Comparison of ENCODE assay signal across 27 cellular contexts in the genomic region with DNA sequence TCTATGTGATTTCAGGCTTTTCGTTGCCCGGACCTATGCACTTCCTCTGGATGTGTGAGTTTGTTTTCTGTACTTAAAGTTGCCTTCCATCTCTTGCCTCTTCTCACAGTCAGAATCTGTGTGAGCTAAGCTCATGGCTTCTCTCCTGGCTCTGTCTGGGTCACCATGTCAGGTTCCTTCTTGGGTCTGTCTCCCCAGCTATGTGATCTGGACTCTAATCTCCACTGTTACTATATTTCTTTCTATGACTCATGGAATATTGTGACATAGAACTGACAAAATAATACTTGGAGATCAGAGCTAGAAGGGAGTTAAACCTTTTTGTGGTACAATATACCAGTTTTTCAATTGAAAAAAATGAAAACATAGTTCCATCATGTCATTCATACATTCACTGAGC.
DNase-seq lines count a peak whose midpoint lies in the region; ATAC-seq and TF ChIP-seq lines count a peak whose summit lies in the region.
"Had no signal": no experiment of that assay in that cellular context is flagged by ENCODE, and none has a peak within 500 bp of the region (broad histone marks: within the 10 kb centered on the region; RNA-seq: fewer than 3 reads in every experiment).

No MANE protein-coding gene starts in this region.

- H3K27ac ChIP-seq in Karpas-422 (ENCODE audit: low read length) = no peak overlapping the region
- H3K27ac ChIP-seq: coronary artery, foreskin keratinocyte had no signal

- no peak overlapping the region for H3K4me3 Mint-ChIP-seq in HFFc6
- H3K4me3 Mint-ChIP-seq: activated CD4-positive, alpha-beta T cell treated with anti-CD3 and anti-CD28 coated beads for 36 hours; activated naive CD8-positive, alpha-beta T cell; activated T-helper 17 cell treated with anti-CD3 and anti-CD28 coated beads, Interleukin-2, amount 50 U/mL, for 72 hours; endodermal cell; T-cell had no signal

- H3K27me3 Mint-ChIP-seq in HFFc6 (ENCODE audit: insufficient read depth) = no peaks in the 10 kb centered on the region; the same call in 1 of the 2 replicates

- H3K9ac ChIP-seq in Karpas-422 (ENCODE audit: low read length) = no peak overlapping the region

- no peaks in the 10 kb centered on the region for H3K36me3 ChIP-seq in Karpas-422 (ENCODE audit: insufficient read depth, low read length)
- H3K36me3 ChIP-seq: HAP-1 had no signal

- H3K4me1 Mint-ChIP-seq in HFFc6 (ENCODE audit: low read depth) = peaks cover 82% of the 10 kb centered on the region
- H3K4me1 Mint-ChIP-seq: endodermal cell had no signal

- H4K20me1 ChIP-seq in Karpas-422 (ENCODE audit: insufficient read depth, low read depth, low read length) = no peaks in the 10 kb centered on the region

- TF ChIP-seq CTCF in AG10803 (conservative IDR thresholded peaks at IDR 0.05; ENCODE audit: low read length) (no peak), HFFc6 (IDR thresholded peaks at IDR 0.05) (no peak), astrocyte of the spinal cord (IDR thresholded peaks at IDR 0.05; ENCODE audit: low read depth, low read length) (no peak), fibroblast of the aortic adventitia (IDR thresholded peaks at IDR 0.05; ENCODE audit: insufficient read depth, low read length) (no peak)

- H3K4me1 ChIP-seq in Karpas-422 (ENCODE audit: low read length) = no peaks in the 10 kb centered on the region

- no peaks in the 10 kb centered on the region for H3K27me3 ChIP-seq in Karpas-422 (ENCODE audit: low read length)
- H3K27me3 ChIP-seq: foreskin keratinocyte had no signal

- ATAC-seq in GM19395 (IDR thresholded peaks at IDR 0.05; ENCODE audit: unreplicated experiment) = no peak
- ATAC-seq: activated CD4-positive, alpha-beta T cell treated with anti-CD3 and anti-CD28 coated beads for 36 hours; activated T-helper 17 cell treated with anti-CD3 and anti-CD28 coated beads, Interleukin-2, amount 50 U/mL, for 72 hours; foreskin keratinocyte; mucosa of descending colon; PC-3; T-cell had no signal

- H3K4me2 ChIP-seq in Karpas-422 (ENCODE audit: low read depth, low read length, poor library complexity, severe bottlenecking) = no peak overlapping the region

- in situ Hi-C loops in astrocyte of the spinal cord (cut with HindIII; ENCODE audit: low sequenced_read_pairs) = no loop called here

- H2AFZ ChIP-seq in Karpas-422 (ENCODE audit: low read length) = no peak overlapping the region

- DNase-seq in AG10803 (ENCODE audit: low read depth) (peak; percentile 46), HFFc6 (peak; percentile 17), astrocyte of the spinal cord (ENCODE audit: low read depth, low spot score) (peak; percentile 40), fibroblast of the aortic adventitia (ENCODE audit: low read depth) (peak; percentile 70), activated T-cell treated with anti-CD3 and anti-CD28 coated beads for 4 hours (no peak), HPDE6-E6E7 (ENCODE audit: extremely low spot score) (no peak), Karpas-422 (no peak)
- DNase-seq: activated CD4-positive, alpha-beta T cell treated with anti-CD3 and anti-CD28 coated beads for 36 hours; C1 segment of cervical spinal cord; Calu3; endodermal cell; foreskin keratinocyte; hippocampal formation; KBM-7; mucosa of descending colon; NCI-H1105 treated with DMSO at 0.1 percent for 48 hours; NCI-H2029 treated with DMSO at 0.1 percent for 48 hours; NCI-H345; NCI-H774; PC-3; SIG-M5; T-cell had no signal

- peaks cover 6% of the 10 kb centered on the region; the same call in 1 of the 2 replicates for H3K36me3 Mint-ChIP-seq in HFFc6 (ENCODE audit: low read depth)
- H3K36me3 Mint-ChIP-seq: T-cell had no signal

- H3K9me3 Mint-ChIP-seq in HFFc6 = no peaks in the 10 kb centered on the region
- H3K9me3 Mint-ChIP-seq: activated T-helper 17 cell treated with anti-CD3 and anti-CD28 coated beads, Interleukin-2, amount 50 U/mL, for 72 hours; endodermal cell had no signal

- 0 out of 2 replicates have a peak, but pooled peaks cover 9% of the 10 kb centered on the region for H3K9me2 ChIP-seq in Karpas-422 (replicated peaks; ENCODE audit: insufficient read depth, low read length)

- no peak overlapping the region for H3K4me3 ChIP-seq in AG10803 (ENCODE audit: low read length)
- no peak overlapping the region for H3K4me3 ChIP-seq in astrocyte of the spinal cord (ENCODE audit: low read depth, low read length)
- H3K4me3 ChIP-seq in fibroblast of the aortic adventitia (ENCODE audit: low read depth, low read length) = no peak overlapping the region
- no peak overlapping the region for H3K4me3 ChIP-seq in Karpas-422 (ENCODE audit: low read length)
- H3K4me3 ChIP-seq: coronary artery, HAP-1, mucosa of descending colon had no signal

- peak overlapping the region; percentile 53 for H3K27ac Mint-ChIP-seq in HFFc6
- H3K27ac Mint-ChIP-seq: activated CD4-positive, alpha-beta T cell treated with anti-CD3 and anti-CD28 coated beads for 36 hours; activated naive CD8-positive, alpha-beta T cell; activated T-helper 17 cell treated with anti-CD3 and anti-CD28 coated beads, Interleukin-2, amount 50 U/mL, for 72 hours; endodermal cell; T-cell had no signal

- no peaks in the 10 kb centered on the region for H3K9me3 ChIP-seq in Karpas-422 (ENCODE audit: low read length)
- H3K9me3 ChIP-seq: HAP-1, mucosa of descending colon had no signal

- no peaks in the 10 kb centered on the region for H3K79me2 ChIP-seq in Karpas-422 (ENCODE audit: low read length)

Comparison
In these comparisons a context has a peak if more than half of its experiments do, and no peak if none do; other contexts are left out.
1. DNase-seq: peak in AG10803 (single experiment), HFFc6 (single experiment), astrocyte of the spinal cord (single experiment) and fibroblast of the aortic adventitia (single experiment); none in activated T-cell treated with anti-CD3 and anti-CD28 coated beads for 4 hours (single experiment), HPDE6-E6E7 (single experiment) and Karpas-422 (single experiment).